16 cellular contexts compared by ENCODE assay signal in genomic region chr2:38692636-38693318, GRCh38. TPM values are rescaled to one million over a fixed set of nuclear protein-coding genes. Genes with fewer than 3 reads are reported as not detected.
DNase-seq lines count a peak whose midpoint lies in the region; ATAC-seq and TF ChIP-seq lines count a peak whose summit lies in the region.
"Had no signal": no experiment of that assay in that cellular context is flagged by ENCODE, and none has a peak within 500 bp of the region (broad histone marks: within the 10 kb centered on the region; RNA-seq: fewer than 3 reads in every experiment).

No MANE protein-coding gene starts in this region.

- no peak for ATAC-seq in CD4-positive, alpha-beta T cell (ENCODE audit: poor library complexity)
- ATAC-seq in GM21381 (IDR thresholded peaks at IDR 0.05; ENCODE audit: unreplicated experiment): no peak
- ATAC-seq in HG03571 (IDR thresholded peaks at IDR 0.05; ENCODE audit: unreplicated experiment): no peak

- H3K4me1 ChIP-seq in breast epithelium (no peaks in the 10 kb centered on the region), mucosa of stomach (ENCODE audit: control insufficient read depth, insufficient read depth, low read length) (peaks cover 36% of the 10 kb centered on the region), SJCRH30 (peaks cover 8% of the 10 kb centered on the region; the same call in 1 of the 2 replicates)

- H3K4me3 ChIP-seq in breast epithelium (no peak overlapping the region), mucosa of stomach (ENCODE audit: low read length) (no peak overlapping the region), SJCRH30 (no peak overlapping the region)
- H3K4me3 ChIP-seq: heart left ventricle, tibial nerve had no signal

- peak overlapping the region; percentile 1 for H3K9ac ChIP-seq in mucosa of stomach (ENCODE audit: low read length)

- peaks cover 73% of the 10 kb centered on the region for H3K36me3 Mint-ChIP-seq in CD4-positive, alpha-beta T cell (ENCODE audit: low read depth)

- DNase-seq in CD4-positive, alpha-beta T cell: no peak
- DNase-seq in HT-29 (ENCODE audit: low spot score) (peak; percentile 75), breast epithelium (ENCODE audit: low spot score in 2 of 2) (peak; percentile 72 to 83), SJCRH30 (no peak), A172 (ENCODE audit: low spot score) (no peak)
- DNase-seq: activated CD4-positive, CD25-positive, alpha-beta regulatory T cell; heart left ventricle; KG1; mesendoderm; NCI-H2107 had no signal

- H3K27ac Mint-ChIP-seq in CD4-positive, alpha-beta T cell: peak overlapping the region; percentile 51

- CTCF ChIA-PET in CD4-positive, alpha-beta T cell (lab: Charles Lee): interaction anchor here (1.6 to 1.7 kb wide), 3 partner anchors 10 to 116 kb away, joined by 3 to 5 read pairs (median 4); no protein-coding TSS in a partner anchor

- no peaks in the 10 kb centered on the region for H3K27me3 ChIP-seq in CD4-positive, alpha-beta T cell (ENCODE audit: control insufficient read depth, insufficient read depth, low read length)
- H3K27me3 ChIP-seq in breast epithelium (no peaks in the 10 kb centered on the region), mucosa of stomach (ENCODE audit: control insufficient read depth, insufficient read depth, low read length) (no peaks in the 10 kb centered on the region), SJCRH30 (no peaks in the 10 kb centered on the region)
- H3K27me3 ChIP-seq: heart left ventricle, tibial nerve had no signal

- intact Hi-C loops in CD4-positive, alpha-beta T cell (cut with DNase I, micrococcal nuclease): no loop called here
- intact Hi-C loops in breast epithelium (cut with DNase I; ENCODE audit: low total_unique reads): no loop called here

- TF ChIP-seq POLR2A in breast epithelium (IDR thresholded peaks at IDR 0.05): no peak

- POLR2A ChIA-PET in CD4-positive, alpha-beta T cell (lab: Charles Lee): interaction anchor here (1.0 to 1.2 kb wide), 2 partner anchors 26 to 58 kb away, joined by 3 to 4 read pairs; partner anchors contain the start of genes GALM and SRSF7

- no peaks in the 10 kb centered on the region for H3K36me3 ChIP-seq in breast epithelium
- no peaks in the 10 kb centered on the region for H3K36me3 ChIP-seq in mucosa of stomach (ENCODE audit: control insufficient read depth, insufficient read depth, low read length)
- H3K36me3 ChIP-seq in SJCRH30: peaks cover 2% of the 10 kb centered on the region; the same call in 1 of the 2 replicates

- peaks cover 61% of the 10 kb centered on the region for H3K4me1 Mint-ChIP-seq in CD4-positive, alpha-beta T cell (ENCODE audit: low read depth)

- H3K9me3 Mint-ChIP-seq in CD4-positive, alpha-beta T cell: peaks cover 2% of the 10 kb centered on the region

- no peak for TF ChIP-seq CTCF in CD4-positive, alpha-beta T cell (IDR thresholded peaks at IDR 0.05)
- TF ChIP-seq CTCF in breast epithelium (IDR thresholded peaks at IDR 0.05): no peak

- H3K9me3 ChIP-seq in CD4-positive, alpha-beta T cell (ENCODE audit: control insufficient read depth, low read length): no peaks in the 10 kb centered on the region
- H3K9me3 ChIP-seq in breast epithelium (no peaks in the 10 kb centered on the region), mucosa of stomach (ENCODE audit: control insufficient read depth, low read length) (no peaks in the 10 kb centered on the region), SJCRH30 (replicated peaks) (no peaks in the 10 kb centered on the region)
- H3K9me3 ChIP-seq: heart left ventricle, tibial nerve had no signal

- H3K27ac ChIP-seq in CD4-positive, alpha-beta T cell (ENCODE audit: low read depth, low read length): peak overlapping the region; percentile 29
- H3K27ac ChIP-seq in breast epithelium (peak overlapping the region; percentile 62 to 68), SJCRH30 (no peak overlapping the region)
- H3K27ac ChIP-seq: heart left ventricle, tibial nerve had no signal

- H3K4me3 Mint-ChIP-seq in CD4-positive, alpha-beta T cell: peak overlapping the region; percentile 8
- H3K4me3 Mint-ChIP-seq: activated naive CD8-positive, alpha-beta T cell had no signal

- no peaks in the 10 kb centered on the region for H3K27me3 Mint-ChIP-seq in CD4-positive, alpha-beta T cell
- H3K27me3 Mint-ChIP-seq: activated naive CD8-positive, alpha-beta T cell had no signal

RNA-seq across cellular contexts. Expression of gene GALM, which starts 26.9 kb away (rescaled TPM):
- total RNA-seq in CD4-positive, alpha-beta T cell: 1 to 10 TPM; 5.9 to 7.0 TPM
- 20.8 and 25.0 TPM in 2 replicates for total RNA-seq in HT-29 (2014; rRNA removed; shearing (Covaris generic))
- 10 to 100 TPM; 12.1 to 29.9 (median 22.5) TPM for total RNA-seq in breast epithelium
- 19.6 and 22.0 TPM in 2 replicates for total RNA-seq in SJCRH30 (2014; rRNA removed; shearing (Covaris generic))
- 7.1 and 21.8 TPM in 2 replicates for total RNA-seq in A172 (2014; rRNA removed; shearing (Covaris generic))
- total RNA-seq: H4 had no signal

RNA-seq across cellular contexts. Expression of gene SRSF7, which starts 58.4 kb away (rescaled TPM):
- 100 to 1,000 TPM; 550 to 557 TPM for total RNA-seq in CD4-positive, alpha-beta T cell
- total RNA-seq in HT-29 (2014; rRNA removed; shearing (Covaris generic)): 124 and 133 TPM in 2 replicates
- 100 to 1,000 TPM in 2 of 3 donors, 10 to 100 TPM in 1; 82.6 to 135 (median 116) TPM for total RNA-seq in breast epithelium
- 328 and 367 TPM in 2 replicates for total RNA-seq in SJCRH30 (2014; rRNA removed; shearing (Covaris generic))
- 298 and 318 TPM in 2 replicates for total RNA-seq in A172 (2014; rRNA removed; shearing (Covaris generic))

Comparison
In these comparisons a context has a peak if more than half of its experiments do, and no peak if none do; other contexts are left out.
1. DNase-seq: peak in HT-29 (single experiment) and breast epithelium (2 of 2); none in CD4-positive, alpha-beta T cell (0 of 10), SJCRH30 (0 of 2) and A172 (single experiment).